In the genomic region with DNA sequence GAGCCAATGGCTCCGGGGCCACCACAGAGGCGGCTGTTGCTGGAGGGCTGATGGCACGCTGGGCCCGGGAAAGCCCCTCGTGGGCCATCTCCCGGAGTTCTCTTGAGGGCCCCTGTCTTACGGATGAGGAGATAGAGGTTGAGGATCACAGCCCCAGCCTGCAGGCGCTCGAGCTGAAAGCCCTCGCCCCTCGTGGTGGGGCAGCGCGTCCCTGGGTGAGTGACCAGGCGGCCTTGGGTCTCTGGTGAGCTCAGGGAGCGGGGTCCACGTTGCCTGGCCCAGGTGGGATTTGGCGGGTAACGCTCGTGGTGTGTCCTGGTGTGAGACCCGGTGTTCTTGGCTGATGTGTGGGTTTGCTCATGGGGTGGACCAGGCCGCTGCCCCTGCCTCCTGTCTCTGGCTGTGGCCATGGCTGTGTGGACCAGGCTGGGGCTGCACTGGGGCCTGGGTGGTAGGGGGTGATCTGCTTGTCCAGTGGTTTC, we compare ENCODE assay signal across 13 cellular contexts. TPM values are rescaled to one million over a fixed set of nuclear protein-coding genes. Genes with fewer than 3 reads are reported as not detected.
DNase-seq lines count a peak whose midpoint lies in the region; ATAC-seq and TF ChIP-seq lines count a peak whose summit lies in the region.
"Had no signal": no experiment of that assay in that cellular context is flagged by ENCODE, and none has a peak within 500 bp of the region (broad histone marks: within the 10 kb centered on the region; RNA-seq: fewer than 3 reads in every experiment).

No MANE protein-coding gene starts in this region.

- H3K9ac ChIP-seq in BLaER1, result peak overlapping the region; percentile 60

- H4K20me1 ChIP-seq in BLaER1, result peaks cover 99% of the 10 kb centered on the region

- ATAC-seq in RWPE2 (ENCODE audit: low read depth), result no peak
- ATAC-seq in gastroesophageal sphincter, result no peak
- no peak for ATAC-seq in HG03442 (IDR thresholded peaks at IDR 0.05; ENCODE audit: unreplicated experiment)
- no peak for ATAC-seq in GM18498 (IDR thresholded peaks at IDR 0.05; ENCODE audit: unreplicated experiment)
- ATAC-seq in GM21576 (IDR thresholded peaks at IDR 0.05; ENCODE audit: unreplicated experiment), result no peak

- TF ChIP-seq POLR2A in gastroesophageal sphincter (IDR thresholded peaks at IDR 0.05), result no peak
- no peak for TF ChIP-seq POLR2A in sigmoid colon (IDR thresholded peaks at IDR 0.05)

- H3K4me1 ChIP-seq in BLaER1, result peaks cover 94% of the 10 kb centered on the region
- H3K4me1 ChIP-seq in RWPE2 (ENCODE audit: insufficient read depth, poor library complexity, severe bottlenecking), result peaks cover 47% of the 10 kb centered on the region
- peaks cover 7 to 96% (median 37%) of the 10 kb centered on the region in 3 donors for H3K4me1 ChIP-seq in gastroesophageal sphincter
- peaks cover 0 to 66% (median 58%) of the 10 kb centered on the region in 4 donors for H3K4me1 ChIP-seq in sigmoid colon

- no CpG with 5 or more reads among the region's 21 CpGs for WGBS in gastroesophageal sphincter (ENCODE audit: low coverage in 1 of 2), 2 donors
- 86 to 90% methylated on average over 21 of the region's 21 CpGs for WGBS in sigmoid colon, 2 donors

- TF ChIP-seq EP300 in gastroesophageal sphincter (IDR thresholded peaks at IDR 0.05) (no peak), sigmoid colon (IDR thresholded peaks at IDR 0.05) (no peak)

- H3K27ac ChIP-seq in BLaER1 (peak overlapping the region; percentile 47), RWPE2 (ENCODE audit: poor library complexity, severe bottlenecking) (peak overlapping the region; percentile 87), gastroesophageal sphincter (peak overlapping the region; percentile 78 to 93 (median 90)), sigmoid colon (peak overlapping the region; percentile 83 to 87 (median 84))

- TF ChIP-seq CTCF in RWPE2 (IDR thresholded peaks at IDR 0.05; ENCODE audit: poor library complexity, severe bottlenecking) (no peak), gastroesophageal sphincter (IDR thresholded peaks at IDR 0.05) (no peak), sigmoid colon (IDR thresholded peaks at IDR 0.05) (no peak)

- intact Hi-C loops in sigmoid colon (cut with DNase I), result loop anchor here (2.0 to 5.0 kb wide), 3 partner anchors 36 to 193 kb away; no protein-coding TSS in a partner anchor

- DNase-seq in RWPE2 (ENCODE audit: low spot score) (no peak), sigmoid colon (no peak), T-helper 1 cell (no peak)
- DNase-seq: activated CD4-positive, alpha-beta T cell treated with anti-CD3 and anti-CD28 coated beads, Interleukin-2, amount 10 ng/mL, durations not matched to agents 7 days and 5 days; GOT3; kidney glomerular epithelial cell; stimulated activated CD4-positive, alpha-beta T cell treated with anti-CD3 and anti-CD28 coated beads, Interleukin-15, amount 100 ng/mL, for 24 hours; T-helper 2 cell had no signal

- no peaks in the 10 kb centered on the region for H3K27me3 ChIP-seq in BLaER1
- no peaks in the 10 kb centered on the region for H3K27me3 ChIP-seq in RWPE2 (ENCODE audit: insufficient read depth, poor library complexity, severe bottlenecking)
- no peaks in the 10 kb centered on the region for H3K27me3 ChIP-seq in gastroesophageal sphincter
- no peaks in the 10 kb centered on the region for H3K27me3 ChIP-seq in sigmoid colon

- no peak overlapping the region; the same call in 1 of the 2 replicates for H3K4me3 ChIP-seq in BLaER1
- no peak overlapping the region for H3K4me3 ChIP-seq in RWPE2 (ENCODE audit: severe bottlenecking)
- H3K4me3 ChIP-seq in gastroesophageal sphincter, result no peak overlapping the region
- H3K4me3 ChIP-seq in sigmoid colon, result no peak overlapping the region

- H3K36me3 ChIP-seq in BLaER1 (peaks cover 12% of the 10 kb centered on the region; the same call in 1 of the 2 replicates), RWPE2 (ENCODE audit: low read depth) (no peaks in the 10 kb centered on the region; the same call in 1 of the 2 replicates), gastroesophageal sphincter (no peaks in the 10 kb centered on the region), sigmoid colon (no peaks in the 10 kb centered on the region)

- H3K9me3 ChIP-seq in BLaER1, result no peaks in the 10 kb centered on the region
- H3K9me3 ChIP-seq in RWPE2 (ENCODE audit: severe bottlenecking), result no peaks in the 10 kb centered on the region
- H3K9me3 ChIP-seq in gastroesophageal sphincter, result no peaks in the 10 kb centered on the region
- no peaks in the 10 kb centered on the region for H3K9me3 ChIP-seq in sigmoid colon

- peak overlapping the region; percentile 83 for H3K4me2 ChIP-seq in BLaER1

RNA-seq across cellular contexts. Expression of a gene that starts 38.9 kb away (rescaled TPM):
- total RNA-seq in gastroesophageal sphincter, result 10 to 100 TPM; 45.1 to 78.9 (median 55.3) TPM
- 10 to 100 TPM; 26.7 to 49.0 (median 31.4) TPM for total RNA-seq in sigmoid colon
- 10 to 100 TPM; 27.6 to 50.8 (median 38.4) TPM for polyA plus RNA-seq in sigmoid colon
